18 cellular contexts compared by ENCODE assay signal in genomic region chr13:50449465-50449864, GRCh38.
"Had no signal": no experiment of that assay in that cellular context is flagged by ENCODE, and none has a peak within 500 bp of the region (broad histone marks: within the 10 kb centered on the region; RNA-seq: fewer than 3 reads in every experiment).

No MANE protein-coding gene starts in this region.

- H3K27me3 Mint-ChIP-seq: activated B cell treated with CpG ODN at 0.5 μM for 24 hours; natural killer cell treated with Interleukin-12 subunit alpha and Interleukin-12 subunit beta and Interleukin-15 and Interleukin-18, amount 100 ng/mL, for 72 hours had no signal

- H3K36me3 Mint-ChIP-seq: activated naive CD4-positive, alpha-beta T cell treated with anti-CD3 and anti-CD28 coated beads, Interleukin-2, amount 50 U/mL, for 24 hours; immature natural killer cell; natural killer cell treated with Interleukin-12 subunit alpha and Interleukin-12 subunit beta and Interleukin-15 and Interleukin-18, amount 100 ng/mL, for 72 hours had no signal

- H3K9me3 Mint-ChIP-seq: activated B cell treated with CpG ODN at 0.5 μM for 24 hours; activated naive CD4-positive, alpha-beta T cell treated with anti-CD3 and anti-CD28 coated beads, Interleukin-2, amount 50 U/mL, for 24 hours; activated T-cell treated with anti-CD3 and anti-CD28 coated beads, Interleukin-2, amount 50 U/mL, for 72 hours; immature natural killer cell; natural killer cell treated with Interleukin-12 subunit alpha and Interleukin-12 subunit beta and Interleukin-15 and Interleukin-18, amount 100 ng/mL, for 72 hours; T-helper 2 cell treated with Interferon-gamma antibody and Interleukin-4, amounts not matched to agents 5 μg/mL and 100 μg/mL, for 36 hours had no signal

- H3K4me3 ChIP-seq: body of pancreas, esophagus squamous epithelium, SK-N-MC, spleen, tibial nerve, uterus had no signal

- H3K27me3 ChIP-seq: body of pancreas, esophagus squamous epithelium, spleen, tibial nerve, uterus had no signal

- DNase-seq: activated B cell treated with CpG ODN at 0.5 μM for 24 hours; activated CD4-positive, alpha-beta T cell treated with anti-CD3 and anti-CD28 coated beads for 4 hours; activated CD8-positive, alpha-beta memory T cell treated with anti-CD3 and anti-CD28 coated beads, Interleukin-2, amount 50 U/mL, for 4 hours; activated gamma-delta T cell; activated T-cell treated with anti-CD3 and anti-CD28 coated beads, Interleukin-2, amount 50 U/mL, for 72 hours; body of pancreas; caudate nucleus; esophagus squamous epithelium; immature natural killer cell; retina; spleen; stimulated activated naive CD4-positive, alpha-beta T cell; uterus had no signal

- H3K27ac ChIP-seq: body of pancreas, esophagus squamous epithelium, SK-N-MC, spleen, tibial nerve, uterus had no signal

- H3K4me1 ChIP-seq: uterus had no signal

- H3K4me3 Mint-ChIP-seq: activated B cell treated with CpG ODN at 0.5 μM for 24 hours; activated naive CD4-positive, alpha-beta T cell treated with anti-CD3 and anti-CD28 coated beads, Interleukin-2, amount 50 U/mL, for 24 hours; activated T-cell treated with anti-CD3 and anti-CD28 coated beads, Interleukin-2, amount 50 U/mL, for 72 hours; immature natural killer cell; natural killer cell treated with Interleukin-12 subunit alpha and Interleukin-12 subunit beta and Interleukin-15 and Interleukin-18, amount 100 ng/mL, for 72 hours; T-helper 2 cell treated with Interferon-gamma antibody and Interleukin-4, amounts not matched to agents 5 μg/mL and 100 μg/mL, for 36 hours had no signal

- ATAC-seq: body of pancreas; natural killer cell treated with Interleukin-12 subunit alpha and Interleukin-12 subunit beta and Interleukin-15 and Interleukin-18, amount 100 ng/mL, for 72 hours had no signal

- H3K4me1 Mint-ChIP-seq: activated B cell treated with CpG ODN at 0.5 μM for 24 hours; activated naive CD4-positive, alpha-beta T cell treated with anti-CD3 and anti-CD28 coated beads, Interleukin-2, amount 50 U/mL, for 24 hours had no signal

- H3K36me3 ChIP-seq: esophagus squamous epithelium, spleen, tibial nerve, uterus had no signal

- H3K9me3 ChIP-seq: body of pancreas, esophagus squamous epithelium, spleen, tibial nerve, uterus had no signal
